8 cellular contexts compared by ENCODE assay signal in genomic region chr11:13277719-13278619, GRCh38. TPM values are rescaled to one million over a fixed set of nuclear protein-coding genes. Genes with fewer than 3 reads are reported as not detected.
DNase-seq lines count a peak whose midpoint lies in the region; ATAC-seq and TF ChIP-seq lines count a peak whose summit lies in the region.

TSS of gene BMAL1 (plus strand) at chr11:13277790. CDS start at chr11:13354309, 76,519 bp downstream.

- peak; percentile 26 for ATAC-seq in HG02943 (IDR thresholded peaks at IDR 0.05; ENCODE audit: low read depth, unreplicated experiment)
- peak; percentile 9 to 17 for ATAC-seq in activated naive CD4-positive, alpha-beta T cell treated with anti-CD3 and anti-CD28 coated beads, Interleukin-2, amount 50 U/mL, for 72 hours
- ATAC-seq in heart right ventricle: peak in 5 of 8 donors; percentile 1 to 38 (median 21)

- 0 to 1% methylated on average over 82 to 101 of the region's 101 CpGs for WGBS in heart right ventricle, 2 donors

- H3K4me1 ChIP-seq in heart right ventricle: peaks cover 0 to 44% (median 19%) of the 10 kb centered on the region in 9 donors
- peaks cover 3% of the 10 kb centered on the region for H3K4me1 ChIP-seq in rectal smooth muscle tissue (ENCODE audit: control insufficient read depth, insufficient read depth, low read length)

- peak; percentile 17 to 28 for DNase-seq in NOMO-1 (lab: John Stamatoyannopoulos, UW; ENCODE audit: unreplicated experiment in 2 of 2)
- DNase-seq in NOMO-1 treated with dmso at 0.1 percent for 144 hours (lab: John Stamatoyannopoulos, UW; ENCODE audit: unreplicated experiment): no peak
- DNase-seq in SK-N-DZ (ENCODE audit: low spot score): peak; percentile 26
- peak; percentile 52 to 78 for DNase-seq in activated naive CD4-positive, alpha-beta T cell treated with anti-CD3 and anti-CD28 coated beads, Interleukin-2, amount 50 U/mL, for 72 hours (ENCODE audit: low spot score in 2 of 2)
- DNase-seq in heart right ventricle: peak; percentile 37 to 73
- no peak for DNase-seq in NCI-H2196 (lab: John Stamatoyannopoulos, UW; ENCODE audit: unreplicated experiment)

- peak within 1 kb of the TSS; percentile 91 to 98 for H3K27ac Mint-ChIP-seq in activated naive CD4-positive, alpha-beta T cell treated with anti-CD3 and anti-CD28 coated beads, Interleukin-2, amount 50 U/mL, for 72 hours

- peak within 1 kb of the TSS; percentile 81 to 100 (median 97) for H3K4me3 ChIP-seq in heart right ventricle
- peak within 1 kb of the TSS; percentile 96 for H3K4me3 ChIP-seq in rectal smooth muscle tissue (ENCODE audit: low read length)

- intact Hi-C loops in heart right ventricle (cut with DNase I): loop anchor here in 8 of 10 donors (1.0 to 10.0 kb wide), 6 partner anchors 16 to 67 kb away; no protein-coding TSS in a partner anchor

- no peaks in the 10 kb centered on the region for H3K9me3 ChIP-seq in heart right ventricle

- H3K27me3 ChIP-seq in heart right ventricle: peaks cover 0 to 21% (median 0%) of the 10 kb centered on the region in 7 donors
- no peaks in the 10 kb centered on the region for H3K27me3 ChIP-seq in rectal smooth muscle tissue (ENCODE audit: control insufficient read depth, insufficient read depth, low read length)

- H3K36me3 ChIP-seq in heart right ventricle (no peaks in the 10 kb centered on the region), rectal smooth muscle tissue (ENCODE audit: control insufficient read depth, insufficient read depth, low read length) (no peaks in the 10 kb centered on the region)

- peak within 1 kb of the TSS; percentile 78 for H3K9ac ChIP-seq in rectal smooth muscle tissue (ENCODE audit: low read length)

- no peaks in the 10 kb centered on the region for H3K9me3 Mint-ChIP-seq in activated naive CD4-positive, alpha-beta T cell treated with anti-CD3 and anti-CD28 coated beads, Interleukin-2, amount 50 U/mL, for 72 hours

- TF ChIP-seq CTCF in heart right ventricle (IDR thresholded peaks at IDR 0.05): no peak

- H3K36me3 Mint-ChIP-seq in activated naive CD4-positive, alpha-beta T cell treated with anti-CD3 and anti-CD28 coated beads, Interleukin-2, amount 50 U/mL, for 72 hours: peaks cover 5 to 10% of the 10 kb centered on the region in 2 donors

- H3K27ac ChIP-seq in heart right ventricle (peak within 1 kb of the TSS; percentile 81 to 96 (median 88)), rectal smooth muscle tissue (ENCODE audit: low read depth, low read length) (peak within 1 kb of the TSS; percentile 84)

RNA-seq across cellular contexts. Expression of gene BMAL1, which starts in this region (rescaled TPM):
- polyA plus RNA-seq in SK-N-DZ (2014; cell fraction: cytosol; rRNA removed): 9.9 and 20.0 TPM in 2 replicates
- polyA plus RNA-seq in SK-N-DZ (2014; cell fraction: nucleus; rRNA removed): 19.1 and 20.9 TPM in 2 replicates
- 10 to 100 TPM; 20.1 to 62.3 TPM for total RNA-seq in activated naive CD4-positive, alpha-beta T cell treated with anti-CD3 and anti-CD28 coated beads, Interleukin-2, amount 50 U/mL, for 72 hours
- total RNA-seq in heart right ventricle: 10 to 100 TPM in 5 of 10 donors, 1 to 10 TPM in 5; 2.9 to 19.9 (median 7.9) TPM
- polyA plus RNA-seq in heart right ventricle: 10 to 100 TPM in 1 of 2 donors, 1 to 10 TPM in 1; 9.8 to 14.7 TPM

Comparison
In these comparisons a context has a peak if more than half of its experiments do, and no peak if none do; other contexts are left out.
1. DNase-seq: peak in NOMO-1 (2 of 2), SK-N-DZ (single experiment), activated naive CD4-positive, alpha-beta T cell treated with anti-CD3 and anti-CD28 coated beads, Interleukin-2, amount 50 U/mL, for 72 hours (2 of 2) and heart right ventricle (2 of 2); none in NOMO-1 treated with dmso at 0.1 percent for 144 hours (single experiment) and NCI-H2196 (single experiment).
2. Peak in every context shown above with its lines, with median percentiles within 50 percentile points of each other: ATAC-seq.